In genomic region chr11:47466701-47467250, GRCh38 we compare ENCODE assay signal across 8 cellular contexts. TPM values are rescaled to one million over a fixed set of nuclear protein-coding genes. Genes with fewer than 3 reads are reported as not detected.
DNase-seq lines count a peak whose midpoint lies in the region; ATAC-seq and TF ChIP-seq lines count a peak whose summit lies in the region.

No MANE protein-coding gene starts in this region.

- no peak overlapping the region for H2AFZ ChIP-seq in osteoblast (ENCODE audit: low read length)

- intact Hi-C loops in Calu3 (cut with micrococcal nuclease; ENCODE audit: unreplicated experiment) = no loop called here

- H3K9me3 ChIP-seq in osteoblast (ENCODE audit: low read depth, low read length) = no peaks in the 10 kb centered on the region

- peak overlapping the region; percentile 22 for H3K27ac ChIP-seq in osteoblast (ENCODE audit: low read depth, low read length)

- H3K4me1 ChIP-seq in osteoblast (ENCODE audit: insufficient read depth, low read length) = peaks cover 41% of the 10 kb centered on the region

- no TSS peak for BruUV-seq in Calu3 (replicated peaks; lab: Mats Ljungman, UMichigan)

- H3K36me3 ChIP-seq in osteoblast (ENCODE audit: insufficient read depth, low read length) = peaks cover 46% of the 10 kb centered on the region

- H3K4me1 Mint-ChIP-seq in Calu3 (ENCODE audit: low read depth, unreplicated experiment) = no peaks in the 10 kb centered on the region

- no peak overlapping the region for H3K4me3 Mint-ChIP-seq in Calu3 (ENCODE audit: low read depth, unreplicated experiment)

- CTCF ChIA-PET in Calu3 (lab: Charles Lee) = no interaction called here

- peaks cover 43% of the 10 kb centered on the region for H3K36me3 Mint-ChIP-seq in Calu3 (ENCODE audit: insufficient read depth, unreplicated experiment)

- H3K27me3 ChIP-seq in osteoblast (ENCODE audit: insufficient read depth, low read length) = no peaks in the 10 kb centered on the region

- no peaks in the 10 kb centered on the region for H3K27me3 Mint-ChIP-seq in Calu3 (ENCODE audit: unreplicated experiment)

- no peak for TF ChIP-seq CTCF in osteoblast (IDR thresholded peaks at IDR 0.05; ENCODE audit: extremely low read depth, low read depth, low read length)
- no peak for TF ChIP-seq CTCF in Calu3 (IDR thresholded peaks at IDR 0.05; ENCODE audit: unreplicated experiment)

- no peak overlapping the region for H3K27ac Mint-ChIP-seq in Calu3 (ENCODE audit: unreplicated experiment)

- no peak for ATAC-seq in HG03342 (IDR thresholded peaks at IDR 0.05; ENCODE audit: unreplicated experiment)

- no peaks in the 10 kb centered on the region for H3K9me3 Mint-ChIP-seq in Calu3 (ENCODE audit: low read depth, unreplicated experiment)

- peak overlapping the region; percentile 57 for H3K4me2 ChIP-seq in osteoblast (ENCODE audit: insufficient read depth, low read length)

- no peak overlapping the region for H3K4me3 ChIP-seq in osteoblast (ENCODE audit: insufficient read depth, low read length)

- H4K20me1 ChIP-seq in osteoblast (ENCODE audit: insufficient read depth, low read length) = peaks cover 20% of the 10 kb centered on the region

- DNase-seq in EL = peak; percentile 55
- DNase-seq in NCI-H2196 treated with DMSO at 0.1 percent for 48 hours (lab: John Stamatoyannopoulos, UW; ENCODE audit: unreplicated experiment) = peak; percentile 88
- DNase-seq in fibroblast of peridontal ligament (ENCODE audit: extremely low read depth) = peak; percentile 52
- peak; percentile 58 for DNase-seq in osteoblast (ENCODE audit: insufficient read length, low spot score, missing footprints)
- no peak for DNase-seq in HuH-7 (ENCODE audit: low spot score)
- no peak for DNase-seq in Calu3
- DNase-seq in stimulated activated CD4-positive, alpha-beta T cell treated with anti-CD3 and anti-CD28 coated beads, Interleukin-2, amount 100 ng/mL, for 24 hours = no peak

- peaks cover 76% of the 10 kb centered on the region for H3K79me2 ChIP-seq in osteoblast (ENCODE audit: insufficient read depth, low read length)

RNA-seq across cellular contexts. Expression of gene RAPSN, which starts 17.8 kb away (rescaled TPM):
- total RNA-seq in osteoblast = 0.29 and 0.36 TPM in 2 replicates
- total RNA-seq in Calu3 (2022) = 1.8 and 3.6 TPM in 2 replicates

RNA-seq across cellular contexts. Expression of gene PSMC3, which starts 40.5 kb away (rescaled TPM):
- total RNA-seq in osteoblast (121 and 124 TPM in 2 replicates), Calu3 (2022) (154 and 173 TPM in 2 replicates)

RNA-seq across cellular contexts. Expression of gene SLC39A13, which starts 58.4 kb away (rescaled TPM):
- total RNA-seq in osteoblast (52.5 and 78.9 TPM in 2 replicates), Calu3 (2022) (23.8 and 24.3 TPM in 2 replicates)

Comparison
In these comparisons a context has a peak if more than half of its experiments do, and no peak if none do; other contexts are left out.
1. DNase-seq: peak in EL (single experiment), NCI-H2196 treated with DMSO at 0.1 percent for 48 hours (single experiment), fibroblast of peridontal ligament (single experiment) and osteoblast (single experiment); none in HuH-7 (single experiment), Calu3 (single experiment) and stimulated activated CD4-positive, alpha-beta T cell treated with anti-CD3 and anti-CD28 coated beads, Interleukin-2, amount 100 ng/mL, for 24 hours (0 of 2).